In genomic region chr11:66071326-66071870, GRCh38 we compare ENCODE assay signal across 9 cellular contexts. TPM values are rescaled to one million over a fixed set of nuclear protein-coding genes. Genes with fewer than 3 reads are reported as not detected.
DNase-seq lines count a peak whose midpoint lies in the region; ATAC-seq and TF ChIP-seq lines count a peak whose summit lies in the region.
"Had no signal": no experiment of that assay in that cellular context is flagged by ENCODE, and none has a peak within 500 bp of the region (broad histone marks: within the 10 kb centered on the region; RNA-seq: fewer than 3 reads in every experiment).

No MANE protein-coding gene starts in this region.

- WGBS in prostate gland: 16% methylated on average over 5 of the region's 5 CpGs

- H3K36me3 ChIP-seq in prostate gland: peaks cover 0 to 13% of the 10 kb centered on the region in 2 donors

- peak; percentile 37 for DNase-seq in GM10266 (ENCODE audit: extremely low spot score)
- no peak for DNase-seq in RWPE1 (ENCODE audit: low spot score)
- no peak for DNase-seq in epithelial cell of esophagus (ENCODE audit: low read depth)
- no peak for DNase-seq in prostate gland (ENCODE audit: low spot score)
- DNase-seq in NCI-H1436 treated with DMSO at 0.1 percent for 48 hours (lab: John Stamatoyannopoulos, UW): no peak
- no peak for DNase-seq in SHP77 treated with DMSO at 0.1 percent for 48 hours (lab: John Stamatoyannopoulos, UW)

- H3K9me3 ChIP-seq in prostate gland: no peaks in the 10 kb centered on the region

- ATAC-seq in HG03159 (IDR thresholded peaks at IDR 0.05; ENCODE audit: unreplicated experiment) (no peak), GM19035 (IDR thresholded peaks at IDR 0.05; ENCODE audit: unreplicated experiment) (no peak)

- intact Hi-C loops in prostate gland (cut with DNase I): no loop called here

- H3K4me3 ChIP-seq in epithelial cell of esophagus (ENCODE audit: low read length): peak overlapping the region; percentile 64
- H3K4me3 ChIP-seq in prostate gland: peak overlapping the region; percentile 76 to 93

- no peak for TF ChIP-seq POLR2A in prostate gland (IDR thresholded peaks at IDR 0.05)

- POLR2A ChIA-PET in RWPE1 (lab: Yijun Ruan, JAX; ENCODE audit: low non-redundant PET): no interaction called here

- CTCF ChIA-PET in RWPE1 (lab: Yijun Ruan, JAX): interaction anchor here (0.6 to 1.0 kb wide), 2 partner anchors 44 to 151 kb away, joined by 4 to 5 read pairs; no protein-coding TSS in a partner anchor

- peaks cover 5% of the 10 kb centered on the region for H3K4me1 ChIP-seq in prostate gland (replicated peaks)

- H3K27me3 ChIP-seq in prostate gland (replicated peaks; ENCODE audit: insufficient read depth): no peaks in the 10 kb centered on the region

- TF ChIP-seq CTCF in GM10266 (IDR thresholded peaks at IDR 0.05; ENCODE audit: control insufficient read depth, insufficient read depth, low read depth, missing control alignments): no peak
- TF ChIP-seq CTCF in RWPE1 (conservative IDR thresholded peaks at IDR 0.05; ENCODE audit: low read depth): no peak
- no peak for TF ChIP-seq CTCF in epithelial cell of esophagus (IDR thresholded peaks at IDR 0.05; ENCODE audit: insufficient read depth, low read depth, low read length, missing control alignments)
- TF ChIP-seq CTCF in prostate gland (IDR thresholded peaks at IDR 0.05): no peak

- H3K27ac ChIP-seq in RWPE1 (peak overlapping the region; percentile 95), prostate gland (peak overlapping the region; percentile 87 to 95)

RNA-seq across cellular contexts. Expression of gene PACS1, which starts 1.3 kb away (rescaled TPM):
- 100 to 1,000 TPM in 1 of 2 donors, 10 to 100 TPM in 1; 51.9 to 107 TPM for total RNA-seq in prostate gland

RNA-seq across cellular contexts. Expression of gene SF3B2, which starts 19.2 kb away (rescaled TPM):
- 100 to 1,000 TPM; 130 to 212 TPM for total RNA-seq in prostate gland

RNA-seq across cellular contexts. Expression of gene GAL3ST3, which starts 22.4 kb away (rescaled TPM):
- total RNA-seq in prostate gland: 1 to 10 TPM; 2.3 to 4.3 TPM
- total RNA-seq: LHCN-M2 had no signal

RNA-seq across cellular contexts. Expression of gene CATSPER1, which starts 45.1 kb away (rescaled TPM):
- total RNA-seq in prostate gland: under 1 TPM in 1 of 2 donors, not detected in 1; 0.85 TPM

RNA-seq across cellular contexts. Expression of gene CST6, which starts 59.6 kb away (rescaled TPM):
- total RNA-seq in prostate gland: 1 to 10 TPM in 1 of 2 donors, under 1 TPM in 1; 0.36 to 6.5 TPM
- total RNA-seq: LHCN-M2 had no signal
